ENCODE assay signal across 27 cellular contexts in genomic region chr3:13239467-13239760, GRCh38.
"Had no signal": no experiment of that assay in that cellular context is flagged by ENCODE, and none has a peak within 500 bp of the region (broad histone marks: within the 10 kb centered on the region; RNA-seq: fewer than 3 reads in every experiment).

No MANE protein-coding gene starts in this region.

- H3K4me3 ChIP-seq: stomach, suprapubic skin, testis, thoracic aorta, thyroid gland, tibial artery, tibial nerve, transverse colon, upper lobe of left lung, upper lobe of right lung, uterus, vagina had no signal

- H3K27ac Mint-ChIP-seq: stimulated activated effector memory CD8-positive, alpha-beta T cell treated with anti-CD3 and anti-CD28 coated beads, Interleukin-12 subunit alpha, Interleukin-12 subunit beta, amount 100 ng/mL, for 72 hours; stimulated activated memory B cell treated with anti-CD40 and anti-IgM and Interleukin-4, amounts not matched to agents 10 μg/mL and 1 μg/mL and 100 μg/mL, for 72 hours; stimulated activated naive B cell treated with anti-CD40 and anti-IgM and Interleukin-4, amounts not matched to agents 10 μg/mL and 1 μg/mL and 100 μg/mL, for 72 hours; stimulated activated naive CD8-positive, alpha-beta T cell treated with anti-CD3 and anti-CD28 coated beads, Interleukin-15, Interleukin-2, amounts not matched to agents 100 ng/mL and 50 ng/mL, for 24 hours; type B pancreatic cell had no signal

- DNase-seq: stimulated activated CD4-positive, alpha-beta T cell treated with anti-CD3 and anti-CD28 coated beads, Interleukin-2, amount 100 ng/mL, for 48 hours; stimulated activated CD4-positive, alpha-beta T cell treated with anti-CD3 and anti-CD28 coated beads, Interleukin-4, amount 100 ng/mL, for 24 hours; stimulated activated CD4-positive, alpha-beta T cell treated with anti-CD3 and anti-CD28 coated beads, Interleukin-4, amount 100 ng/mL, for 4 hours; stimulated activated CD8-positive, alpha-beta memory T cell treated with anti-CD3 and anti-CD28 coated beads, Interleukin-4, amount 100 ng/mL, for 48 hours; stimulated activated naive B cell treated with anti-CD40 and anti-IgM and Interleukin-4, amounts not matched to agents 10 μg/mL and 1 μg/mL and 100 μg/mL, for 72 hours; stimulated activated naive CD4-positive, alpha-beta T cell; stimulated activated naive CD4-positive, alpha-beta T cell treated with Interleukin-2 at 50 U/mL for 16 hours; stimulated activated naive CD8-positive, alpha-beta T cell treated with anti-CD3 and anti-CD28 coated beads, Interleukin-15, amount 100 ng/mL, for 72 hours; stimulated activated naive CD8-positive, alpha-beta T cell treated with anti-CD3 and anti-CD28 coated beads, Interleukin-15, Interleukin-2, amounts not matched to agents 100 U/mL and 50 U/mL, for 24 hours; stomach; substantia nigra; testis; thyroid gland; tibial artery; transverse colon; trophoblast cell; upper lobe of left lung; upper lobe of right lung; uterus had no signal

- H3K9me3 Mint-ChIP-seq: stimulated activated effector memory CD8-positive, alpha-beta T cell treated with anti-CD3 and anti-CD28 coated beads, Interleukin-12 subunit alpha, Interleukin-12 subunit beta, amount 100 ng/mL, for 72 hours; stimulated activated memory B cell treated with anti-CD40 and anti-IgM and Interleukin-4, amounts not matched to agents 10 μg/mL and 1 μg/mL and 100 μg/mL, for 72 hours; stimulated activated naive B cell treated with anti-CD40 and anti-IgM and Interleukin-4, amounts not matched to agents 10 μg/mL and 1 μg/mL and 100 μg/mL, for 72 hours; stimulated activated naive CD8-positive, alpha-beta T cell treated with anti-CD3 and anti-CD28 coated beads, Interleukin-15, amount 100 ng/mL, for 72 hours; stimulated activated naive CD8-positive, alpha-beta T cell treated with anti-CD3 and anti-CD28 coated beads, Interleukin-15, Interleukin-2, amounts not matched to agents 100 ng/mL and 50 ng/mL, for 24 hours; type B pancreatic cell had no signal

- H3K36me3 ChIP-seq: stomach, suprapubic skin, thoracic aorta, thyroid gland, tibial artery, tibial nerve, transverse colon, upper lobe of left lung, upper lobe of right lung, uterus, vagina had no signal

- H3K27me3 ChIP-seq: testis, thyroid gland, upper lobe of left lung, upper lobe of right lung, uterus, vagina had no signal

- H3K4me1 ChIP-seq: thyroid gland, tibial artery, transverse colon, upper lobe of right lung, uterus had no signal

- H3K4me3 Mint-ChIP-seq: stimulated activated effector memory CD8-positive, alpha-beta T cell treated with anti-CD3 and anti-CD28 coated beads, Interleukin-12 subunit alpha, Interleukin-12 subunit beta, amount 100 ng/mL, for 72 hours; stimulated activated memory B cell treated with anti-CD40 and anti-IgM and Interleukin-4, amounts not matched to agents 10 μg/mL and 1 μg/mL and 100 μg/mL, for 72 hours; stimulated activated naive B cell treated with anti-CD40 and anti-IgM and Interleukin-4, amounts not matched to agents 10 μg/mL and 1 μg/mL and 100 μg/mL, for 72 hours; stimulated activated naive CD8-positive, alpha-beta T cell treated with anti-CD3 and anti-CD28 coated beads, Interleukin-15, amount 100 ng/mL, for 72 hours; stimulated activated naive CD8-positive, alpha-beta T cell treated with anti-CD3 and anti-CD28 coated beads, Interleukin-15, Interleukin-2, amounts not matched to agents 100 ng/mL and 50 ng/mL, for 24 hours; type B pancreatic cell had no signal

- H3K27ac ChIP-seq: stomach, suprapubic skin, testis, thoracic aorta, thyroid gland, tibial artery, tibial nerve, transverse colon, upper lobe of left lung, upper lobe of right lung, uterus, vagina had no signal

- H3K27me3 Mint-ChIP-seq: stimulated activated memory B cell treated with anti-CD40 and anti-IgM and Interleukin-4, amounts not matched to agents 10 μg/mL and 1 μg/mL and 100 μg/mL, for 72 hours; stimulated activated naive CD8-positive, alpha-beta T cell treated with anti-CD3 and anti-CD28 coated beads, Interleukin-15, Interleukin-2, amounts not matched to agents 100 ng/mL and 50 ng/mL, for 24 hours had no signal

- H3K9me3 ChIP-seq: stomach, suprapubic skin, testis, thoracic aorta, thyroid gland, tibial artery, tibial nerve, transverse colon, upper lobe of left lung, upper lobe of right lung, uterus, vagina had no signal

- ATAC-seq: stimulated activated effector memory CD8-positive, alpha-beta T cell treated with anti-CD3 and anti-CD28 coated beads, Interleukin-12 subunit alpha, Interleukin-12 subunit beta, amount 100 ng/mL, for 72 hours; stimulated activated memory B cell treated with anti-CD40 and anti-IgM and Interleukin-4, amounts not matched to agents 10 μg/mL and 1 μg/mL and 100 μg/mL, for 72 hours; stimulated activated naive B cell treated with anti-CD40 and anti-IgM and Interleukin-4, amounts not matched to agents 10 μg/mL and 1 μg/mL and 100 μg/mL, for 72 hours; stimulated activated naive CD8-positive, alpha-beta T cell treated with anti-CD3 and anti-CD28 coated beads, Interleukin-15, amount 100 ng/mL, for 72 hours; stimulated activated naive CD8-positive, alpha-beta T cell treated with anti-CD3 and anti-CD28 coated beads, Interleukin-15, Interleukin-2, amounts not matched to agents 100 U/mL and 50 U/mL, for 24 hours; upper lobe of right lung had no signal

- H3K36me3 Mint-ChIP-seq: stimulated activated effector memory CD8-positive, alpha-beta T cell treated with anti-CD3 and anti-CD28 coated beads, Interleukin-12 subunit alpha, Interleukin-12 subunit beta, amount 100 ng/mL, for 72 hours; stimulated activated memory B cell treated with anti-CD40 and anti-IgM and Interleukin-4, amounts not matched to agents 10 μg/mL and 1 μg/mL and 100 μg/mL, for 72 hours; stimulated activated naive B cell treated with anti-CD40 and anti-IgM and Interleukin-4, amounts not matched to agents 10 μg/mL and 1 μg/mL and 100 μg/mL, for 72 hours; type B pancreatic cell had no signal
